In genomic region chr19:52219611-52220010, GRCh38 we compare ENCODE assay signal across 1 cellular context.
TF ChIP-seq lines count a peak whose summit lies in the region.

No MANE protein-coding gene starts in this region.

TF ChIP-seq in K562, 482 proteins besides CTCF, POLR2A, EP300 and RAD21:
- TF ChIP-seq, protein P1, sequence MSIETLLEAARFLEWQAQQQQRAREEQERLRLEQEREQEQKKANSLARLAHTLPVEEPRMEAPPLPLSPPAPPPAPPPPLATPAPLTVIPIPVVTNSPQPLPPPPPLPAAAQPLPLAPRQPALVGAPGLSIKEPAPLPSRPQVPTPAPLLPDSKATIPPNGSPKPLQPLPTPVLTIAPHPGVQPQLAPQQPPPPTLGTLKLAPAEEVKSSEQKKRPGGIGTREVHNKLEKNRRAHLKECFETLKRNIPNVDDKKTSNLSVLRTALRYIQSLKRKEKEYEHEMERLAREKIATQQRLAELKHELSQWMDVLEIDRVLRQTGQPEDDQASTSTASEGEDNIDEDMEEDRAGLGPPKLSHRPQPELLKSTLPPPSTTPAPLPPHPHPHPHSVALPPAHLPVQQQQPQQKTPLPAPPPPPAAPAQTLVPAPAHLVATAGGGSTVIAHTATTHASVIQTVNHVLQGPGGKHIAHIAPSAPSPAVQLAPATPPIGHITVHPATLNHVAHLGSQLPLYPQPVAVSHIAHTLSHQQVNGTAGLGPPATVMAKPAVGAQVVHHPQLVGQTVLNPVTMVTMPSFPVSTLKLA (conservative IDR thresholded peaks at IDR 0.05), result no peak
- no peak for TF ChIP-seq LARP7 (IDR thresholded peaks at IDR 0.05)
- TF ChIP-seq ZNF79 (CRISPR knock-in tag; IDR thresholded peaks at IDR 0.05; ENCODE audit: low read depth), result no peak
- TF ChIP-seq RFX7 (CRISPR knock-in tag; IDR thresholded peaks at IDR 0.05), result no peak
- no peak for TF ChIP-seq FOXJ2 (tag; IDR thresholded peaks at IDR 0.05)
